24 cellular contexts compared by ENCODE assay signal in genomic region chr9:12843735-12844134, GRCh38.
"Had no signal": no experiment of that assay in that cellular context is flagged by ENCODE, and none has a peak within 500 bp of the region (broad histone marks: within the 10 kb centered on the region; RNA-seq: fewer than 3 reads in every experiment).

No MANE protein-coding gene starts in this region.

- ATAC-seq: activated CD8-positive, alpha-beta T cell treated with anti-CD3 and anti-CD28 coated beads for 36 hours; activated T-cell treated with anti-CD3 and anti-CD28 coated beads, Interleukin-2, amount 50 U/mL, for 4 hours; activated T-helper 17 cell treated with anti-CD3 and anti-CD28 coated beads, Interleukin-2, amount 50 U/mL, for 72 hours; left lung; lower lobe of right lung; pancreas; stimulated activated naive CD8-positive, alpha-beta T cell treated with anti-CD3 and anti-CD28 coated beads, Interleukin-15, Interleukin-2, amounts not matched to agents 100 U/mL and 50 U/mL, for 24 hours had no signal

- H3K4me3 ChIP-seq: left lung, lower lobe of right lung, pancreas, prostate gland, right atrium auricular region, spleen, testis, transverse colon had no signal

- DNase-seq: activated B cell treated with CpG ODN at 0.5 μM for 24 hours; activated CD4-positive, alpha-beta T cell treated with anti-CD3 and anti-CD28 coated beads, Interleukin-2, amount 50 U/mL, for 1 hour; activated CD8-positive, alpha-beta T cell treated with anti-CD3 and anti-CD28 coated beads for 36 hours; activated gamma-delta T cell treated with Interleukin-2 at 50 U/mL for 16 hours; activated naive CD4-positive, alpha-beta T cell treated with anti-CD3 and anti-CD28 coated beads, Interleukin-2, amount 50 U/mL, for 16 hours; activated T-cell treated with anti-CD3 and anti-CD28 coated beads, Interleukin-2, amount 50 U/mL, for 4 hours; effector CD8-positive, alpha-beta T cell; head of caudate nucleus; hypothalamus; immature natural killer cell; left lung; lower lobe of right lung; mesendoderm; nephron progenitor cell; pancreas; spleen; stimulated activated CD4-positive, alpha-beta T cell treated with anti-CD3 and anti-CD28 coated beads, Interleukin-4, amount 100 ng/mL, for 1 hour; stimulated activated naive CD8-positive, alpha-beta T cell treated with anti-CD3 and anti-CD28 coated beads, Interleukin-15, Interleukin-2, amounts not matched to agents 100 U/mL and 50 U/mL, for 24 hours; T-helper 1 cell; testis; transverse colon had no signal
